33 cellular contexts compared by ENCODE assay signal in the genomic region with DNA sequence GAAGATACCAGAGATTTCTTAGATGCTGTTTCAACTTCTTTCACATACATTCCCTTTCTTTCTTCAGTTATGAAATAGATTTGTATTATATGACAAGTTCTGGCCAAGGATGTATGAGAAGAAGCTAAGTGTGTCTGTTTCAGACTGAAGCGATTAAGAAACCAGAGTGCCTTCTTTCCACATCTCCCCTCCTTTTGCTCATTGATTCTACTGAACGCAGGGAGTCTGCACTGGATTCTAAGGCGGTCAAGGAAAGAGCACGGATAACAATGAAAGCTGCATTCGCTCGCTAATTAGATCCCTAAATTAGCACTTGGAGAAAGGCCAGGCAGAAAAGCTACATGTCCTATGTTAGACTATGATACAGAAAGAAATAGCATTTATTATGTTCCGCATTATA.
"Had no signal": no experiment of that assay in that cellular context is flagged by ENCODE, and none has a peak within 500 bp of the region (broad histone marks: within the 10 kb centered on the region; RNA-seq: fewer than 3 reads in every experiment).

No MANE protein-coding gene starts in this region.

- H3K36me3 Mint-ChIP-seq: activated CD8-positive, alpha-beta memory T cell treated with anti-CD3 and anti-CD28 coated beads, Interleukin-2, amount 10 ng/mL, durations not matched to agents 7 days and 5 days; activated naive CD4-positive, alpha-beta T cell treated with anti-CD3 and anti-CD28 coated beads, Interleukin-2, amount 10 ng/mL, durations not matched to agents 7 days and 5 days; activated naive CD8-positive, alpha-beta T cell had no signal

- H3K27ac ChIP-seq: ascending aorta, cardiac muscle cell, KMS-11, PC-9, RWPE1, VCaP had no signal

- H3K9ac ChIP-seq: KMS-11 had no signal

- H3K27me3 Mint-ChIP-seq: activated CD4-positive, alpha-beta memory T cell treated with anti-CD3 and anti-CD28 coated beads, Interleukin-2, amount 10 ng/mL, durations not matched to agents 7 days and 5 days; activated CD8-positive, alpha-beta memory T cell treated with anti-CD3 and anti-CD28 coated beads, Interleukin-2, amount 10 ng/mL, durations not matched to agents 7 days and 5 days; activated naive CD4-positive, alpha-beta T cell treated with anti-CD3 and anti-CD28 coated beads, Interleukin-2, amount 10 ng/mL, durations not matched to agents 7 days and 5 days; activated naive CD8-positive, alpha-beta T cell; activated naive CD8-positive, alpha-beta T cell treated with anti-CD3 and anti-CD28 coated beads, Interleukin-2, amount 50 U/mL, for 24 hours; central memory CD8-positive, alpha-beta T cell had no signal

- H3K27ac Mint-ChIP-seq: activated CD4-positive, alpha-beta memory T cell treated with anti-CD3 and anti-CD28 coated beads, Interleukin-2, amount 10 ng/mL, durations not matched to agents 7 days and 5 days; activated CD8-positive, alpha-beta memory T cell treated with anti-CD3 and anti-CD28 coated beads, Interleukin-2, amount 10 ng/mL, durations not matched to agents 7 days and 5 days; activated naive CD4-positive, alpha-beta T cell treated with anti-CD3 and anti-CD28 coated beads, Interleukin-2, amount 10 ng/mL, durations not matched to agents 7 days and 5 days; activated naive CD8-positive, alpha-beta T cell; activated naive CD8-positive, alpha-beta T cell treated with anti-CD3 and anti-CD28 coated beads, Interleukin-2, amount 50 U/mL, for 24 hours had no signal

- H3K9me3 ChIP-seq: ascending aorta had no signal

- H3K4me3 Mint-ChIP-seq: activated CD4-positive, alpha-beta memory T cell treated with anti-CD3 and anti-CD28 coated beads, Interleukin-2, amount 10 ng/mL, durations not matched to agents 7 days and 5 days; activated CD8-positive, alpha-beta memory T cell treated with anti-CD3 and anti-CD28 coated beads, Interleukin-2, amount 10 ng/mL, durations not matched to agents 7 days and 5 days; activated naive CD4-positive, alpha-beta T cell treated with anti-CD3 and anti-CD28 coated beads, Interleukin-2, amount 10 ng/mL, durations not matched to agents 7 days and 5 days; activated naive CD8-positive, alpha-beta T cell; activated naive CD8-positive, alpha-beta T cell treated with anti-CD3 and anti-CD28 coated beads, Interleukin-2, amount 50 U/mL, for 24 hours; central memory CD8-positive, alpha-beta T cell had no signal

- H3K4me1 ChIP-seq: ascending aorta had no signal

- H3K4me1 Mint-ChIP-seq: activated CD4-positive, alpha-beta memory T cell treated with anti-CD3 and anti-CD28 coated beads, Interleukin-2, amount 10 ng/mL, durations not matched to agents 7 days and 5 days; activated CD8-positive, alpha-beta memory T cell treated with anti-CD3 and anti-CD28 coated beads, Interleukin-2, amount 10 ng/mL, durations not matched to agents 7 days and 5 days; activated naive CD4-positive, alpha-beta T cell treated with anti-CD3 and anti-CD28 coated beads, Interleukin-2, amount 10 ng/mL, durations not matched to agents 7 days and 5 days; activated naive CD8-positive, alpha-beta T cell treated with anti-CD3 and anti-CD28 coated beads, Interleukin-2, amount 50 U/mL, for 24 hours; central memory CD8-positive, alpha-beta T cell had no signal

- H3K36me3 ChIP-seq: ascending aorta, cardiac muscle cell had no signal

- H3K9me3 Mint-ChIP-seq: activated CD4-positive, alpha-beta memory T cell treated with anti-CD3 and anti-CD28 coated beads, Interleukin-2, amount 10 ng/mL, durations not matched to agents 7 days and 5 days had no signal

- H3K4me2 ChIP-seq: KMS-11, PC-9 had no signal

- H3K4me3 ChIP-seq: ascending aorta, cardiac muscle cell, PC-9 had no signal

- DNase-seq: activated CD4-positive, alpha-beta memory T cell treated with anti-CD3 and anti-CD28 coated beads, Interleukin-2, amount 10 ng/mL, durations not matched to agents 7 days and 5 days; activated CD4-positive, alpha-beta T cell treated with anti-CD3 and anti-CD28 coated beads for 1 hour; activated CD4-positive, alpha-beta T cell treated with anti-CD3 and anti-CD28 coated beads for 48 hours; activated CD4-positive, CD25-positive, alpha-beta regulatory T cell; activated CD8-positive, alpha-beta memory T cell treated with anti-CD3 and anti-CD28 coated beads for 24 hours; activated CD8-positive, alpha-beta memory T cell treated with anti-CD3 and anti-CD28 coated beads, Interleukin-2, amount 10 ng/mL, durations not matched to agents 7 days and 5 days; activated CD8-positive, alpha-beta memory T cell treated with anti-CD3 and anti-CD28 coated beads, Interleukin-2, amount 50 U/mL, for 48 hours; activated effector memory CD4-positive, alpha-beta T cell treated with Interleukin-2 at 50 U/mL for 16 hours; activated naive CD4-positive, alpha-beta T cell treated with anti-CD3 and anti-CD28 coated beads, Interleukin-2, amount 10 ng/mL, durations not matched to agents 7 days and 5 days; activated naive CD8-positive, alpha-beta T cell treated with anti-CD3 and anti-CD28 coated beads, Interleukin-2, amount 50 U/mL, for 24 hours; activated T-cell treated with anti-CD3 and anti-CD28 coated beads, Interleukin-2, amount 50 U/mL, for 48 hours; MM.1S; MV-4-11; NCI-H1092; NCI-H1436 treated with DMSO at 0.1 percent for 48 hours; NCI-H1694 treated with DMSO at 0.1 percent for 48 hours; NCI-H2029; NCI-H345; NCI-H524 treated with DMSO at 0.1 percent for 48 hours; NCI-H82; PC-9; SW 1271; T-helper 1 cell; T-helper 2 cell; T-helper 9 cell had no signal

- H3K27me3 ChIP-seq: ascending aorta, cardiac muscle cell had no signal

- H2AFZ ChIP-seq: PC-9 had no signal

- ATAC-seq: activated CD8-positive, alpha-beta memory T cell treated with anti-CD3 and anti-CD28 coated beads, Interleukin-2, amount 10 ng/mL, durations not matched to agents 7 days and 5 days; activated naive CD8-positive, alpha-beta T cell treated with anti-CD3 and anti-CD28 coated beads, Interleukin-2, amount 50 U/mL, for 24 hours; Right ventricle myocardium inferior had no signal
